15 cellular contexts compared by ENCODE assay signal in genomic region chr17:79126139-79126538, GRCh38. TPM values are rescaled to one million over a fixed set of nuclear protein-coding genes. Genes with fewer than 3 reads are reported as not detected.
DNase-seq lines count a peak whose midpoint lies in the region; ATAC-seq, FAIRE-seq and TF ChIP-seq lines count a peak whose summit lies in the region.
"Had no signal": no experiment of that assay in that cellular context is flagged by ENCODE, and none has a peak within 500 bp of the region (broad histone marks: within the 10 kb centered on the region; RNA-seq: fewer than 3 reads in every experiment).

No MANE protein-coding gene starts in this region.

- no peak overlapping the region for H3K4me3 Mint-ChIP-seq in osteocyte (ENCODE audit: unreplicated experiment)
- H3K4me3 Mint-ChIP-seq in activated T-helper 17 cell treated with anti-CD3 and anti-CD28 coated beads, Interleukin-2, amount 50 U/mL, for 72 hours, result no peak overlapping the region

- H3K27me3 Mint-ChIP-seq in osteocyte (ENCODE audit: unreplicated experiment), result peaks cover 13% of the 10 kb centered on the region
- peaks cover 2% of the 10 kb centered on the region for H3K27me3 Mint-ChIP-seq in activated T-helper 17 cell treated with anti-CD3 and anti-CD28 coated beads, Interleukin-2, amount 50 U/mL, for 72 hours

- H3K4me3 ChIP-seq in bronchial epithelial cell (ENCODE audit: low read depth, low read length), result no peak overlapping the region
- H3K4me3 ChIP-seq: esophagus muscularis mucosa, right lobe of liver, tibial nerve had no signal

- DNase-seq in NCI-H146 (lab: John Stamatoyannopoulos, UW) (peak; percentile 19), NCI-H146 treated with DMSO at 0.1 percent for 48 hours (lab: John Stamatoyannopoulos, UW; ENCODE audit: unreplicated experiment) (no peak), HuH-7 (ENCODE audit: low spot score) (peak; percentile 61), bronchial epithelial cell (ENCODE audit: low read depth) (no peak), osteocyte (ENCODE audit: extremely low spot score, unreplicated experiment) (no peak), UCSD-AML1 (lab: John Stamatoyannopoulos, UW; ENCODE audit: unreplicated experiment) (no peak)
- DNase-seq: activated gamma-delta T cell, NCI-H1105, NCI-H748 treated with DMSO at 0.1 percent for 48 hours, right lobe of liver had no signal

- FAIRE-seq in bronchial epithelial cell (lab: Jason Lieb, UNC), result no peak
- FAIRE-seq: G401.6 had no signal

- no peak for ATAC-seq in activated T-helper 17 cell treated with anti-CD3 and anti-CD28 coated beads, Interleukin-2, amount 50 U/mL, for 72 hours (replicated peaks)
- ATAC-seq in HG02970 (IDR thresholded peaks at IDR 0.05; ENCODE audit: low FRiP score, unreplicated experiment), result no peak

- no peaks in the 10 kb centered on the region for H3K4me1 Mint-ChIP-seq in osteocyte (ENCODE audit: unreplicated experiment)
- H3K4me1 Mint-ChIP-seq in activated T-helper 17 cell treated with anti-CD3 and anti-CD28 coated beads, Interleukin-2, amount 50 U/mL, for 72 hours, result peaks cover 3% of the 10 kb centered on the region

- H3K27me3 ChIP-seq in bronchial epithelial cell (ENCODE audit: control insufficient read depth, insufficient read depth, low read length), result peaks cover 13% of the 10 kb centered on the region
- H3K27me3 ChIP-seq: right lobe of liver had no signal

- H3K36me3 Mint-ChIP-seq in osteocyte (ENCODE audit: unreplicated experiment), result no peaks in the 10 kb centered on the region
- no peaks in the 10 kb centered on the region for H3K36me3 Mint-ChIP-seq in activated T-helper 17 cell treated with anti-CD3 and anti-CD28 coated beads, Interleukin-2, amount 50 U/mL, for 72 hours (ENCODE audit: low read depth)

- H3K36me3 ChIP-seq in bronchial epithelial cell (ENCODE audit: control insufficient read depth, insufficient read depth, low read length), result no peaks in the 10 kb centered on the region
- H3K36me3 ChIP-seq: esophagus muscularis mucosa, right lobe of liver, tibial nerve had no signal

- no peaks in the 10 kb centered on the region for H3K9me3 Mint-ChIP-seq in osteocyte (ENCODE audit: unreplicated experiment)
- no peaks in the 10 kb centered on the region for H3K9me3 Mint-ChIP-seq in activated T-helper 17 cell treated with anti-CD3 and anti-CD28 coated beads, Interleukin-2, amount 50 U/mL, for 72 hours

- no peak overlapping the region for H3K27ac Mint-ChIP-seq in osteocyte (ENCODE audit: unreplicated experiment)
- no peak overlapping the region for H3K27ac Mint-ChIP-seq in activated T-helper 17 cell treated with anti-CD3 and anti-CD28 coated beads, Interleukin-2, amount 50 U/mL, for 72 hours

- TF ChIP-seq CTCF in bronchial epithelial cell (IDR thresholded peaks at IDR 0.05; ENCODE audit: insufficient read depth, low read length, severe bottlenecking) (peak; percentile 16), osteocyte (IDR thresholded peaks at IDR 0.05) (peak; percentile 19)

RNA-seq across cellular contexts. Expression of gene ENGASE, which starts 51.5 kb away (rescaled TPM):
- 8.1 and 10.5 TPM in 2 replicates for total RNA-seq in bronchial epithelial cell
- total RNA-seq in osteocyte, result 36.3 and 38.4 TPM in 2 replicates
- 10 to 100 TPM; 26.9 to 30.2 TPM for total RNA-seq in activated T-helper 17 cell treated with anti-CD3 and anti-CD28 coated beads, Interleukin-2, amount 50 U/mL, for 72 hours

Comparison
In these comparisons a context has a peak if more than half of its experiments do, and no peak if none do; other contexts are left out.
1. DNase-seq: peak in NCI-H146 (single experiment) and HuH-7 (single experiment); none in NCI-H146 treated with DMSO at 0.1 percent for 48 hours (single experiment), bronchial epithelial cell (single experiment), osteocyte (single experiment) and UCSD-AML1 (single experiment).